8 cellular contexts compared by ENCODE assay signal in the genomic region with DNA sequence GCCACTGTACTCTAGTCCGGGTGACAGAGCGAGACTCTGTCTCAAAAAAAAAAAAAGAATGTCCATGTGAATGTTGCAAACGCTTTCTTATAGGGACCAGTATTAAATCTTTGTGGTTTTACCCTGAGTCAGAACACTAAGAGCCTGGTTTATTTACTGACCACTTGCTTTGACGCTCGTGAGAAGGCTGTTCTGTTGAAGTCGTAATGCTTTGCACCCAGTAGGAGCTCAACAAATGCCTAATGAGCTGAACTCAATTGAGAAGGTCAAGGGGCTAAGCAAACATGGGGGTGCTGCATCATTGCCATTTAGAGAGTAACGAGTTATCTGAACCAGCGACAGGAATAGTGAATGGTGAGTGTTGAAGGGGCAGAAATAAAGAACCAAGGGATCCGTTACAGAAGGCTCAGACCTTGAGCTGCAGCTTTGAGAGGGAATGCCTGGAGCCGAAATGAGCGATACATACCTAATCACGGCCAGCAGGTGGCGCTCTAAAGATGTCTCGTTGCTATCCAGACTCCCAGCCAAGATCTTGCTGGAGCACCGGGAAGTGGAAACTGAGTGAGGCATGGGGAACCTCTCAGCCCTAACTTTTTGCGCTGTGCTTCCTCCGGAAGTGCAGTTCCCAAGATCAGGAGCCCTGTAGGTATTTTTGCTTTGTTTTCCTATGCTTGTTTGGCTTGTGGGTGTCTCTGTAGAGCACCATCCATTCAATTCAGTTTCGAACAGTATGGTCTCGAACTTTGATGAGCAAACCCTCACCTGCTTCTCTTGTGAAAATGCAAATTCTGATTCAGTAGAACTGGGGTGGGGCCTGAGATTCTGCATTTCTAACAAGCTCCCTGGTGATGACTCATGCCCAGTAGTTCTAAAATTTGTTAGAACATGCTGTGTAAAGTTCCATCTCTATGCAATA. TPM values are rescaled to one million over a fixed set of nuclear protein-coding genes. Genes with fewer than 3 reads are reported as not detected.
DNase-seq lines count a peak whose midpoint lies in the region; ATAC-seq and TF ChIP-seq lines count a peak whose summit lies in the region.

No MANE protein-coding gene starts in this region.

- DNase-seq in COR-L47 (lab: John Stamatoyannopoulos, UW) (peak; percentile 33), HuH-7.5 (ENCODE audit: low spot score) (peak; percentile 51), erythroblast (lab: John Stamatoyannopoulos, UW) (peak; percentile 83 to 92), mucosa of gallbladder (ENCODE audit: low spot score) (peak; percentile 90)
- DNase-seq in activated CD8-positive, alpha-beta memory T cell treated with anti-CD3 and anti-CD28 coated beads, Interleukin-2, amount 50 U/mL, for 48 hours, result peak; percentile 94
- DNase-seq in stimulated activated CD8-positive, alpha-beta memory T cell treated with anti-CD3 and anti-CD28 coated beads, Interleukin-4, amount 100 ng/mL, for 4 hours (ENCODE audit: low read depth in 2 of 2, low spot score in 1 of 2), result peak; percentile 50 to 66

- H4K20me1 ChIP-seq in OCI-LY1 (ENCODE audit: insufficient read depth, low read length), result no peaks in the 10 kb centered on the region

- peak overlapping the region; percentile 15; the same call in 1 of the 2 replicates for H3K4me2 ChIP-seq in OCI-LY1 (ENCODE audit: low read length)

- H3F3A ChIP-seq in OCI-LY1 (ENCODE audit: insufficient read depth, low read length), result no peaks in the 10 kb centered on the region

- H3K9me2 ChIP-seq in OCI-LY1 (ENCODE audit: low read depth, low read length), result no peaks in the 10 kb centered on the region

- no peak overlapping the region for H3K4me3 ChIP-seq in OCI-LY1 (ENCODE audit: low read depth, low read length, poor library complexity, severe bottlenecking)

- H3K36me3 ChIP-seq in OCI-LY1 (ENCODE audit: insufficient read depth, low read length), result no peaks in the 10 kb centered on the region

- no peak for ATAC-seq in HG03460 (IDR thresholded peaks at IDR 0.05; ENCODE audit: unreplicated experiment)

- no peaks in the 10 kb centered on the region; the same call in 1 of the 2 replicates for H3K27me3 ChIP-seq in OCI-LY1 (ENCODE audit: insufficient read depth, low read length)

- H3K79me2 ChIP-seq in OCI-LY1 (ENCODE audit: insufficient read depth, low read length), result no peaks in the 10 kb centered on the region

- peaks cover 7% of the 10 kb centered on the region for H3K4me1 ChIP-seq in OCI-LY1 (ENCODE audit: insufficient read depth, low read length, severe bottlenecking)

- peak; percentile 89 for TF ChIP-seq CTCF in OCI-LY1 (IDR thresholded peaks at IDR 0.05; ENCODE audit: low read length)

- H3K27ac ChIP-seq in OCI-LY1 (ENCODE audit: low read depth, low read length, poor library complexity, severe bottlenecking), result no peak overlapping the region

- H3K9me3 ChIP-seq in OCI-LY1 (ENCODE audit: low read length), result no peaks in the 10 kb centered on the region

- H3K9ac ChIP-seq in OCI-LY1 (ENCODE audit: low read length), result no peak overlapping the region

- no peak overlapping the region for H2AFZ ChIP-seq in OCI-LY1 (ENCODE audit: low read length)

- no peak for TF ChIP-seq POLR2A in erythroblast (IDR thresholded peaks at IDR 0.05; ENCODE audit: low read length)

RNA-seq across cellular contexts. Expression of gene RNF222, which starts 12.6 kb away (rescaled TPM):
- total RNA-seq in mucosa of gallbladder, result not detected

RNA-seq across cellular contexts. Expression of gene NDEL1, which starts 25.5 kb away (rescaled TPM):
- 60.0 TPM for total RNA-seq in mucosa of gallbladder

RNA-seq across cellular contexts. Expression of gene RPL26, which starts 27.2 kb away (rescaled TPM):
- 1,147 TPM for total RNA-seq in mucosa of gallbladder

Comparison
In these comparisons a context has a peak if more than half of its experiments do, and no peak if none do; other contexts are left out.
1. DNase-seq: peak in every context shown above with its lines; median percentile 94 in activated CD8-positive, alpha-beta memory T cell treated with anti-CD3 and anti-CD28 coated beads, Interleukin-2, amount 50 U/mL, for 48 hours; 90 in mucosa of gallbladder; 88 in erythroblast; 58 in stimulated activated CD8-positive, alpha-beta memory T cell treated with anti-CD3 and anti-CD28 coated beads, Interleukin-4, amount 100 ng/mL, for 4 hours; 51 in HuH-7.5; 33 in COR-L47.